9 cellular contexts compared by ENCODE assay signal in genomic region chr2:88599527-88599926, GRCh38. TPM values are rescaled to one million over a fixed set of nuclear protein-coding genes. Genes with fewer than 3 reads are reported as not detected.
DNase-seq lines count a peak whose midpoint lies in the region; ATAC-seq and TF ChIP-seq lines count a peak whose summit lies in the region.
"Had no signal": no experiment of that assay in that cellular context is flagged by ENCODE, and none has a peak within 500 bp of the region (broad histone marks: within the 10 kb centered on the region; RNA-seq: fewer than 3 reads in every experiment).

No MANE protein-coding gene starts in this region.

- CTCF ChIA-PET in Caco-2 (lab: Charles Lee): interaction anchor here (0.6 to 1.1 kb wide), 4 partner anchors 8 to 72 kb away, joined by 3 to 4 read pairs (median 3); no protein-coding TSS in a partner anchor

- POLR2A ChIA-PET in Caco-2 (lab: Charles Lee): interaction anchor here (0.5 to 1.2 kb wide), 2 partner anchors 29 to 93 kb away, joined by 3 to 12 read pairs; no protein-coding TSS in a partner anchor

- peaks cover 29% of the 10 kb centered on the region for H3K4me1 ChIP-seq in Caco-2

- H3K27ac Mint-ChIP-seq in Caco-2 (ENCODE audit: unreplicated experiment): peak overlapping the region; percentile 51
- peak overlapping the region; percentile 76 for H3K27ac Mint-ChIP-seq in activated naive CD8-positive, alpha-beta T cell treated with anti-CD3 and anti-CD28 coated beads for 36 hours
- H3K27ac Mint-ChIP-seq in natural killer cell: peak overlapping the region; percentile 47 to 73

- no peak for DNase-seq in Caco-2
- DNase-seq in activated naive CD8-positive, alpha-beta T cell treated with anti-CD3 and anti-CD28 coated beads for 36 hours: no peak
- DNase-seq in natural killer cell: no peak
- DNase-seq in cerebellum (ENCODE audit: low spot score): no peak
- no peak for DNase-seq in T-helper 2 cell
- no peak for DNase-seq in NCI-H1092 (lab: John Stamatoyannopoulos, UW)
- DNase-seq: NCI-H1417 treated with DMSO at 0.1 percent for 48 hours had no signal

- intact Hi-C loops in Caco-2 (cut with micrococcal nuclease; ENCODE audit: unreplicated experiment): no loop called here
- intact Hi-C loops in natural killer cell (cut with micrococcal nuclease): no loop called here

- ATAC-seq in HG03108 (IDR thresholded peaks at IDR 0.05; ENCODE audit: unreplicated experiment) (peak; percentile 22), natural killer cell (no peak), HG03025 (IDR thresholded peaks at IDR 0.05; ENCODE audit: low FRiP score, unreplicated experiment) (no peak)

- H3K9me3 Mint-ChIP-seq in Caco-2 (ENCODE audit: unreplicated experiment) (no peaks in the 10 kb centered on the region), natural killer cell (no peaks in the 10 kb centered on the region)
- H3K9me3 Mint-ChIP-seq in activated naive CD8-positive, alpha-beta T cell treated with anti-CD3 and anti-CD28 coated beads for 36 hours: no peaks in the 10 kb centered on the region

- no peak overlapping the region for H3K4me3 ChIP-seq in Caco-2 (ENCODE audit: low read depth, low read length)

- H3K27me3 Mint-ChIP-seq in Caco-2 (ENCODE audit: insufficient read depth, unreplicated experiment) (no peaks in the 10 kb centered on the region), natural killer cell (ENCODE audit: low read depth in 2 of 2) (no peaks in the 10 kb centered on the region)
- no peaks in the 10 kb centered on the region for H3K27me3 Mint-ChIP-seq in activated naive CD8-positive, alpha-beta T cell treated with anti-CD3 and anti-CD28 coated beads for 36 hours

- TF ChIP-seq CTCF in Caco-2 (IDR thresholded peaks at IDR 0.05; ENCODE audit: insufficient read depth in 1 of 2, low read depth in 1 of 2, low read length in 1 of 2, severe bottlenecking in 1 of 2, unreplicated experiment in 1 of 2) (no peak), natural killer cell (IDR thresholded peaks at IDR 0.05) (no peak)

- H3K4me3 Mint-ChIP-seq in Caco-2 (ENCODE audit: unreplicated experiment): no peak overlapping the region
- H3K4me3 Mint-ChIP-seq in activated naive CD8-positive, alpha-beta T cell treated with anti-CD3 and anti-CD28 coated beads for 36 hours: no peak overlapping the region
- no peak overlapping the region for H3K4me3 Mint-ChIP-seq in natural killer cell

- BruUV-seq in Caco-2 (replicated peaks; lab: Mats Ljungman, UMichigan): TSS peak; percentile 23

- no peaks in the 10 kb centered on the region; the same call in 1 of the 2 replicates for H3K36me3 ChIP-seq in Caco-2 (ENCODE audit: control insufficient read depth, insufficient read depth, low read length)

- H3K9me3 ChIP-seq in Caco-2: no peaks in the 10 kb centered on the region

- H3K27me3 ChIP-seq in Caco-2 (replicated peaks; ENCODE audit: control insufficient read depth, insufficient read depth, low read length): no peaks in the 10 kb centered on the region

- peaks cover 8% of the 10 kb centered on the region for H3K36me3 Mint-ChIP-seq in Caco-2 (ENCODE audit: insufficient read depth, unreplicated experiment)
- H3K36me3 Mint-ChIP-seq in activated naive CD8-positive, alpha-beta T cell treated with anti-CD3 and anti-CD28 coated beads for 36 hours: peaks cover 5% of the 10 kb centered on the region
- H3K36me3 Mint-ChIP-seq in natural killer cell: no peaks in the 10 kb centered on the region

- peaks cover 31% of the 10 kb centered on the region for H3K4me1 Mint-ChIP-seq in Caco-2 (ENCODE audit: low read depth, unreplicated experiment)
- H3K4me1 Mint-ChIP-seq in activated naive CD8-positive, alpha-beta T cell treated with anti-CD3 and anti-CD28 coated beads for 36 hours: peaks cover 43% of the 10 kb centered on the region
- H3K4me1 Mint-ChIP-seq in natural killer cell: peaks cover 42 to 49% of the 10 kb centered on the region in 2 donors

RNA-seq across cellular contexts. Expression of gene EIF2AK3, which starts 27.7 kb away (rescaled TPM):
- total RNA-seq in Caco-2 (2022) (24.6 and 26.8 TPM in 2 replicates), natural killer cell (10 to 100 TPM; 29.9 to 43.7 (median 33.4) TPM), cerebellum (25.2 TPM)
- 10 to 100 TPM; 10.6 to 14.7 TPM for total RNA-seq in activated naive CD8-positive, alpha-beta T cell treated with anti-CD3 and anti-CD28 coated beads for 36 hours
